Comparison of ENCODE assay signal across 9 cellular contexts in the genomic region with DNA sequence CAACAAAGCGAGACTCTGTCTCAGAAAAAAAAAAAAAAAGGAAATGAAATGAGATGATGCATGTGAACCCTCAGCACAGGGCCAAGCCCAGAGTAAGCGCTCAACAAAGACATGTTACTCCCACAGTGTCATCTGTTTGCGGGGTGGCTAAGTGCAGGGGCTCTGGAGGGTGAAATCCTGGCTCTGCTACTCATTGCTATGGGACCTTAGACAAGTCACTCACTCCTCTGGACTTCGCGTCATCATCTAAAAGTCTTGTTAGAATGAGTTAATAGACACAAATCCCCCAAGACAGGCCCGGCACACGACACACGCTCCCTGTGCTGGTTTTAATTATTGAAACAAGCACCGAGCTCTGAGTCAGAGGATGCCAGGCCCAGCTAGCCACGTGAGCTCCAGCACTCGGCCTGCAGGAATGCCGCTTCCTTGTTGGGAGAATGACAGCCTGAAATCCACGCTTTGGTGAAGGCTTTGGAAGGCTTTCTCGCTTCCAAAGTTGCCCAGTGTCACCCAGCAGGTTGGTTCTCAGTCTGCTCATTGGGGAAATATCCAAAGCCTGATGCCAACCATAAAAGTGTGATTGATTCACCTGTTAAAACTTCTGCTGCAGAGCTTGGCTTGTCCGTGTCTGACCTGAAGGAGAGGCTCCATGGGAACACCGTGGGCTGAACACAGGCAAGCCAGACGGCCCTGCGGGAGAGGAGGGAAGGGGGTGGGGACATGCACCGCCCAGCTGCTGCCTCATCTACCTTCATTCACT. TPM values are rescaled to one million over a fixed set of nuclear protein-coding genes. Genes with fewer than 3 reads are reported as not detected.
DNase-seq lines count a peak whose midpoint lies in the region; ATAC-seq and TF ChIP-seq lines count a peak whose summit lies in the region.
"Had no signal": no experiment of that assay in that cellular context is flagged by ENCODE, and none has a peak within 500 bp of the region (broad histone marks: within the 10 kb centered on the region; RNA-seq: fewer than 3 reads in every experiment).

No MANE protein-coding gene starts in this region.

- H3K27ac Mint-ChIP-seq in activated T-helper 1 cell treated with anti-CD3 and anti-CD28 coated beads, Interleukin-12 subunit alpha, Interleukin-12 subunit beta, Interleukin-2, Interleukin-4 antibody, amounts not matched to agents 30 ng/mL and 10 ng/mL and 1 ng/mL, durations not matched to agents 14 hours and 24 hours and 36 hours, result no peak overlapping the region

- H3K9me3 Mint-ChIP-seq in activated T-helper 1 cell treated with anti-CD3 and anti-CD28 coated beads, Interleukin-12 subunit alpha, Interleukin-12 subunit beta, Interleukin-2, Interleukin-4 antibody, amounts not matched to agents 30 ng/mL and 10 ng/mL and 1 ng/mL, durations not matched to agents 14 hours and 24 hours and 36 hours, result no peaks in the 10 kb centered on the region

- no peak for TF ChIP-seq CTCF in thyroid gland (IDR thresholded peaks at IDR 0.05)

- H3K27me3 Mint-ChIP-seq in activated T-helper 1 cell treated with anti-CD3 and anti-CD28 coated beads, Interleukin-12 subunit alpha, Interleukin-12 subunit beta, Interleukin-2, Interleukin-4 antibody, amounts not matched to agents 30 ng/mL and 10 ng/mL and 1 ng/mL, durations not matched to agents 14 hours and 24 hours and 36 hours (ENCODE audit: insufficient read depth), result peaks cover 18% of the 10 kb centered on the region

- no peaks in the 10 kb centered on the region for H3K4me1 Mint-ChIP-seq in activated T-helper 1 cell treated with anti-CD3 and anti-CD28 coated beads, Interleukin-12 subunit alpha, Interleukin-12 subunit beta, Interleukin-2, Interleukin-4 antibody, amounts not matched to agents 30 ng/mL and 10 ng/mL and 1 ng/mL, durations not matched to agents 14 hours and 24 hours and 36 hours (ENCODE audit: low read depth)

- H3K27ac ChIP-seq in thyroid gland, result no peak overlapping the region
- H3K27ac ChIP-seq: HL-60 had no signal

- 78% methylated on average over 19 of the region's 19 CpGs for WGBS in thyroid gland, 2 donors

- H3K9me3 ChIP-seq in thyroid gland, result no peaks in the 10 kb centered on the region

- H3K4me1 ChIP-seq in thyroid gland, result peaks cover 5 to 14% of the 10 kb centered on the region in 2 donors

- DNase-seq in COLO829 (ENCODE audit: low spot score) (peak; percentile 55), NCI-H2107 treated with DMSO at 0.1 percent for 48 hours (lab: John Stamatoyannopoulos, UW; ENCODE audit: unreplicated experiment) (peak; percentile 43), dermis blood vessel endothelial cell (peak; percentile 36), occipital lobe (lab: John Stamatoyannopoulos, UW) (peak; percentile 65), thyroid gland (no peak), NCI-H1105 (lab: John Stamatoyannopoulos, UW) (no peak)
- no peak for DNase-seq in activated T-helper 1 cell treated with anti-CD3 and anti-CD28 coated beads, Interleukin-12 subunit alpha, Interleukin-12 subunit beta, Interleukin-2, Interleukin-4 antibody, amounts not matched to agents 30 ng/mL and 10 ng/mL and 1 ng/mL, durations not matched to agents 14 hours and 24 hours and 36 hours (ENCODE audit: low spot score)

- H3K4me3 Mint-ChIP-seq in activated T-helper 1 cell treated with anti-CD3 and anti-CD28 coated beads, Interleukin-12 subunit alpha, Interleukin-12 subunit beta, Interleukin-2, Interleukin-4 antibody, amounts not matched to agents 30 ng/mL and 10 ng/mL and 1 ng/mL, durations not matched to agents 14 hours and 24 hours and 36 hours, result no peak overlapping the region

- H3K36me3 Mint-ChIP-seq in activated T-helper 1 cell treated with anti-CD3 and anti-CD28 coated beads, Interleukin-12 subunit alpha, Interleukin-12 subunit beta, Interleukin-2, Interleukin-4 antibody, amounts not matched to agents 30 ng/mL and 10 ng/mL and 1 ng/mL, durations not matched to agents 14 hours and 24 hours and 36 hours (ENCODE audit: low read depth), result no peaks in the 10 kb centered on the region

- H3K4me3 ChIP-seq in thyroid gland (replicated peaks in 1 of 3), result no peak overlapping the region

- TF ChIP-seq POLR2A in thyroid gland (IDR thresholded peaks at IDR 0.05), result no peak

- no peaks in the 10 kb centered on the region for H3K27me3 ChIP-seq in thyroid gland

- intact Hi-C loops in thyroid gland (cut with DNase I), result no loop called here
- intact Hi-C loops in activated T-helper 1 cell treated with anti-CD3 and anti-CD28 coated beads, Interleukin-12 subunit alpha, Interleukin-12 subunit beta, Interleukin-2, Interleukin-4 antibody, amounts not matched to agents 30 ng/mL and 10 ng/mL and 1 ng/mL, durations not matched to agents 14 hours and 24 hours and 36 hours (cut with micrococcal nuclease), result no loop called here

- no peaks in the 10 kb centered on the region for H3K36me3 ChIP-seq in thyroid gland

- no peak for ATAC-seq in HG03095 (IDR thresholded peaks at IDR 0.05; ENCODE audit: unreplicated experiment)

RNA-seq across cellular contexts. Expression of a gene that starts 36.7 kb away (rescaled TPM):
- total RNA-seq in dermis blood vessel endothelial cell (133 and 197 TPM in 2 replicates), occipital lobe (102 TPM), thyroid gland (100 to 1,000 TPM; 118 to 265 (median 172) TPM)
- 197 TPM in 2 replicates for total RNA-seq in activated T-helper 1 cell treated with anti-CD3 and anti-CD28 coated beads, Interleukin-12 subunit alpha, Interleukin-12 subunit beta, Interleukin-2, Interleukin-4 antibody, amounts not matched to agents 30 ng/mL and 10 ng/mL and 1 ng/mL, durations not matched to agents 14 hours and 24 hours and 36 hours

Comparison
In these comparisons a context has a peak if more than half of its experiments do, and no peak if none do; other contexts are left out.
1. DNase-seq: peak in COLO829 (single experiment), NCI-H2107 treated with DMSO at 0.1 percent for 48 hours (single experiment), dermis blood vessel endothelial cell (single experiment) and occipital lobe (single experiment); none in thyroid gland (0 of 2), activated T-helper 1 cell treated with anti-CD3 and anti-CD28 coated beads, Interleukin-12 subunit alpha, Interleukin-12 subunit beta, Interleukin-2, Interleukin-4 antibody, amounts not matched to agents 30 ng/mL and 10 ng/mL and 1 ng/mL, durations not matched to agents 14 hours and 24 hours and 36 hours (single experiment) and NCI-H1105 (single experiment).